Comparison of ENCODE assay signal across 15 cellular contexts in genomic region chr10:131487822-131488221, GRCh38.
DNase-seq lines count a peak whose midpoint lies in the region; ATAC-seq and TF ChIP-seq lines count a peak whose summit lies in the region.
"Had no signal": no experiment of that assay in that cellular context is flagged by ENCODE, and none has a peak within 500 bp of the region (broad histone marks: within the 10 kb centered on the region; RNA-seq: fewer than 3 reads in every experiment).

No MANE protein-coding gene starts in this region.

- ATAC-seq in RWPE2 (ENCODE audit: low read depth) (peak; percentile 50; the same call in 2 of the 3 replicates), body of pancreas (no peak)
- ATAC-seq: GM12878, HCT116, HepG2 had no signal

- H3K4me1 ChIP-seq in RWPE2 (ENCODE audit: insufficient read depth, poor library complexity, severe bottlenecking) (no peaks in the 10 kb centered on the region), GM23248 (ENCODE audit: insufficient read depth) (peaks cover 21% of the 10 kb centered on the region), body of pancreas (no peaks in the 10 kb centered on the region)
- H3K4me1 ChIP-seq: BLaER1 had no signal

- TF ChIP-seq POLR2A in body of pancreas (IDR thresholded peaks at IDR 0.05), result no peak

- peaks cover 4% of the 10 kb centered on the region; the same call in 1 of the 2 replicates for H3K9me2 ChIP-seq in GM23248 (ENCODE audit: insufficient read depth)

- H3K27ac ChIP-seq in RWPE2 (ENCODE audit: poor library complexity, severe bottlenecking) (no peak overlapping the region), GM23248 (no peak overlapping the region), body of pancreas (no peak overlapping the region)
- H3K27ac ChIP-seq: BLaER1 had no signal

- no peaks in the 10 kb centered on the region for H3K36me3 ChIP-seq in H7 (replicated peaks; ENCODE audit: control insufficient read depth, insufficient read depth, low read length)
- no peaks in the 10 kb centered on the region for H3K36me3 ChIP-seq in RWPE2 (ENCODE audit: low read depth)
- no peaks in the 10 kb centered on the region for H3K36me3 ChIP-seq in GM23248 (ENCODE audit: low read depth)
- no peaks in the 10 kb centered on the region for H3K36me3 ChIP-seq in body of pancreas (replicated peaks in 1 of 2; ENCODE audit: insufficient read depth in 1 of 2, low read depth in 2 of 2)
- H3K36me3 ChIP-seq: BLaER1 had no signal

- H3K36me3 Mint-ChIP-seq in nephron progenitor cell (ENCODE audit: low read depth), result no peaks in the 10 kb centered on the region

- H3K4me3 ChIP-seq in H7 (ENCODE audit: insufficient read depth, low read depth, low read length) (no peak overlapping the region), RWPE2 (ENCODE audit: severe bottlenecking) (no peak overlapping the region), GM23248 (no peak overlapping the region), body of pancreas (no peak overlapping the region)
- H3K4me3 ChIP-seq: BLaER1, GM12878 had no signal

- no peaks in the 10 kb centered on the region for H4K20me1 ChIP-seq in GM23248 (ENCODE audit: insufficient read depth)
- H4K20me1 ChIP-seq: BLaER1 had no signal

- intact Hi-C loops in body of pancreas (cut with DNase I), result no loop called here

- peak; percentile 52 for DNase-seq in H7
- no peak for DNase-seq in RWPE2 (ENCODE audit: low spot score)
- no peak for DNase-seq in nephron progenitor cell
- DNase-seq in GM23248, result no peak
- DNase-seq in body of pancreas, result no peak
- DNase-seq in DMS 273 (lab: John Stamatoyannopoulos, UW; ENCODE audit: unreplicated experiment), result no peak
- DNase-seq: AML-193; Calu3; CD4-positive, alpha-beta T cell; DMS79; GOT3 had no signal

- H3K27ac Mint-ChIP-seq in nephron progenitor cell, result peak overlapping the region; percentile 16
- H3K27ac Mint-ChIP-seq: CD4-positive, alpha-beta T cell had no signal

- no peak overlapping the region for H3K4me3 Mint-ChIP-seq in nephron progenitor cell
- H3K4me3 Mint-ChIP-seq: CD4-positive, alpha-beta T cell had no signal

- H2AFZ ChIP-seq in GM23248, result no peak overlapping the region

- no peaks in the 10 kb centered on the region for H3K27me3 Mint-ChIP-seq in nephron progenitor cell (ENCODE audit: low read depth, poor library complexity)
- H3K27me3 Mint-ChIP-seq: CD4-positive, alpha-beta T cell had no signal

- no peaks in the 10 kb centered on the region for H3K4me1 Mint-ChIP-seq in nephron progenitor cell

- no peaks in the 10 kb centered on the region for H3K79me2 ChIP-seq in GM23248 (ENCODE audit: insufficient read depth)

- H3K9me3 Mint-ChIP-seq in nephron progenitor cell, result peaks cover 27% of the 10 kb centered on the region

- peaks cover 19% of the 10 kb centered on the region for H3F3A ChIP-seq in GM23248 (ENCODE audit: insufficient read depth)

- peak; percentile 30 for TF ChIP-seq CTCF in RWPE2 (IDR thresholded peaks at IDR 0.05; ENCODE audit: poor library complexity, severe bottlenecking)
- TF ChIP-seq CTCF in nephron progenitor cell (IDR thresholded peaks at IDR 0.05), result no peak
- no peak for TF ChIP-seq CTCF in body of pancreas (IDR thresholded peaks at IDR 0.05)

- H3K9me3 ChIP-seq in RWPE2 (ENCODE audit: severe bottlenecking), result peaks cover 5% of the 10 kb centered on the region
- no peaks in the 10 kb centered on the region for H3K9me3 ChIP-seq in GM23248 (ENCODE audit: low read depth)
- no peaks in the 10 kb centered on the region for H3K9me3 ChIP-seq in body of pancreas

- in situ Hi-C loops in GM23248 (cut with MboI), result no loop called here

- no peak overlapping the region for H3K4me2 ChIP-seq in GM23248 (ENCODE audit: unreplicated experiment)
- H3K4me2 ChIP-seq: BLaER1 had no signal

- 76 to 78% methylated on average over 5 of the region's 5 CpGs for WGBS in GM23248 (ENCODE audit: low coverage in 1 of 2, low lambda C conversion rate in 2 of 2, missing lambda C conversion rate in 2 of 2), 2 experiments
- 76% methylated on average over 5 of the region's 5 CpGs for WGBS in body of pancreas, 2 donors

- H3K9ac ChIP-seq in GM23248, result no peak overlapping the region
- H3K9ac ChIP-seq: BLaER1 had no signal

- H3K27me3 ChIP-seq in H7 (ENCODE audit: control insufficient read depth, insufficient read depth, low read length) (no peaks in the 10 kb centered on the region), RWPE2 (ENCODE audit: insufficient read depth, poor library complexity, severe bottlenecking) (no peaks in the 10 kb centered on the region), GM23248 (replicated peaks; ENCODE audit: insufficient read depth) (no peaks in the 10 kb centered on the region), body of pancreas (no peaks in the 10 kb centered on the region)
- H3K27me3 ChIP-seq: BLaER1 had no signal
